ENCODE assay signal across 10 cellular contexts in genomic region chr4:139913398-139913990, GRCh38.
A peak's percentile ranks its signal among the peaks of the same experiment; 100 is the strongest.
DNase-seq lines count a peak whose midpoint lies in the region; ATAC-seq and TF ChIP-seq lines count a peak whose summit lies in the region.
"Had no signal": no experiment of that assay in that cellular context is flagged by ENCODE, and none has a peak within 500 bp of the region (broad histone marks: within the 10 kb centered on the region; RNA-seq: fewer than 3 reads in every experiment).

No MANE protein-coding gene starts in this region.

- H3K4me2 ChIP-seq in IMR-90 (ENCODE audit: low read depth, low read length) (peak overlapping the region; percentile 31), PC-3 (ENCODE audit: low read length) (peak overlapping the region; percentile 57), fibroblast of lung (ENCODE audit: extremely low read depth, insufficient read depth, low read length) (peak overlapping the region; percentile 13)

- H2AK9ac ChIP-seq in IMR-90 (replicated peaks; ENCODE audit: low read depth, low read length, poor library complexity): no peak overlapping the region

- peak; percentile 51 for DNase-seq in IMR-90
- no peak for DNase-seq in PC-3
- DNase-seq in fibroblast of lung (ENCODE audit: low read depth in 2 of 2): peak; percentile 47 to 69
- no peak for DNase-seq in sciatic nerve (ENCODE audit: low spot score)
- DNase-seq in D341Med (ENCODE audit: low spot score): no peak
- DNase-seq: activated CD8-positive, alpha-beta memory T cell treated with anti-CD3 and anti-CD28 coated beads, Interleukin-2, amount 50 U/mL, for 4 hours; DND-41 had no signal

- H3K36me3 ChIP-seq in IMR-90 (ENCODE audit: control insufficient read depth, insufficient read depth, low read length) (no peaks in the 10 kb centered on the region), PC-3 (ENCODE audit: low read depth, low read length) (no peaks in the 10 kb centered on the region), fibroblast of lung (ENCODE audit: control insufficient read depth, insufficient read depth, low read length) (no peaks in the 10 kb centered on the region)

- dilution Hi-C loops in IMR-90 (cut with HindIII; ENCODE audit: low sequenced_read_pairs, unreplicated experiment): no loop called here

- POLR2A ChIA-PET in IMR-90 (lab: Charles Lee; ENCODE audit: unreplicated experiment): no interaction called here
- POLR2A ChIA-PET in PC-3 (lab: Charles Lee; ENCODE audit: unreplicated experiment): no interaction called here

- H2AFZ ChIP-seq in IMR-90 (replicated peaks; ENCODE audit: low read length, poor library complexity) (peak overlapping the region; percentile 5), PC-3 (ENCODE audit: low read length) (no peak overlapping the region), fibroblast of lung (ENCODE audit: low read length) (no peak overlapping the region)

- H3K9me3 ChIP-seq in IMR-90 (ENCODE audit: control insufficient read depth, insufficient read depth, low read length) (no peaks in the 10 kb centered on the region), PC-3 (ENCODE audit: low read length) (no peaks in the 10 kb centered on the region), fibroblast of lung (ENCODE audit: control insufficient read depth, insufficient read depth, low read depth, low read length) (no peaks in the 10 kb centered on the region)

- H3K4me1 ChIP-seq in IMR-90 (ENCODE audit: control insufficient read depth, insufficient read depth, low read length) (peaks cover 12% of the 10 kb centered on the region), PC-3 (ENCODE audit: insufficient read depth, low read length) (peaks cover 20% of the 10 kb centered on the region), fibroblast of lung (ENCODE audit: control insufficient read depth, extremely low read depth, insufficient read depth, low read length) (peaks cover 9% of the 10 kb centered on the region)

- peak overlapping the region; percentile 62 for H3K4ac ChIP-seq in IMR-90 (ENCODE audit: low read depth, low read length)

- H3K27ac ChIP-seq in IMR-90 (ENCODE audit: insufficient read depth, low read length) (peak overlapping the region; percentile 93; the same call in 1 of the 2 replicates), PC-3 (ENCODE audit: low read length) (no peak overlapping the region), fibroblast of lung (ENCODE audit: insufficient read depth, low read length) (no peak overlapping the region)
- H3K27ac ChIP-seq: HL-60 had no signal

- intact Hi-C loops in IMR-90 (cut with micrococcal nuclease) (no loop called here), PC-3 (cut with micrococcal nuclease) (no loop called here), sciatic nerve (cut with DNase I) (no loop called here)

- CTCF ChIA-PET in IMR-90 (lab: Yijun Ruan, JAX): interaction anchor here (0.6 kb wide), 1 partner anchor 324 kb away, joined by 3 read pairs; no protein-coding TSS in a partner anchor
- CTCF ChIA-PET in PC-3 (lab: Charles Lee): interaction anchor here (0.5 kb wide), 1 partner anchor 48 kb away, joined by 8 read pairs; no protein-coding TSS in a partner anchor

- WGBS in IMR-90 (ENCODE audit: extremely low coverage in 2 of 2, insufficient read length in 1 of 2), 2 experiments: 67% methylated on average over 3 of the region's 8 CpGs; no CpG with 5 or more reads in 1 of the 2 experiments

- TF ChIP-seq CTCF in IMR-90 (conservative IDR thresholded peaks at IDR 0.05; ENCODE audit: low read depth, low read length): no peak
- no peak for TF ChIP-seq CTCF in PC-3 (conservative IDR thresholded peaks at IDR 0.05; ENCODE audit: low read depth, low read length)
- TF ChIP-seq CTCF in fibroblast of lung (conservative IDR thresholded peaks at IDR 0.05 in 1 of 2, IDR thresholded peaks at IDR 0.05 in 1 of 2; ENCODE audit: low read depth in 1 of 2, low read length in 2 of 2): no peak

- H3K23ac ChIP-seq in IMR-90 (ENCODE audit: low read depth, low read length): no peak overlapping the region

- peak overlapping the region; percentile 29; the same call in 1 of the 2 replicates for H2AK5ac ChIP-seq in IMR-90 (ENCODE audit: low read depth, low read length)

- peaks cover 6% of the 10 kb centered on the region; the same call in 1 of the 2 replicates for H3K9me1 ChIP-seq in IMR-90 (ENCODE audit: insufficient read depth, low read length)

- H3K9ac ChIP-seq in IMR-90 (ENCODE audit: low read depth, low read length) (peak overlapping the region; percentile 7; the same call in 1 of the 2 replicates), PC-3 (ENCODE audit: low read length) (no peak overlapping the region), fibroblast of lung (ENCODE audit: insufficient read depth, low read length) (no peak overlapping the region)

- peak overlapping the region in 1 of 2 experiments; percentile 64; a peak in 2 of 4 replicates for H4K8ac ChIP-seq in IMR-90 (ENCODE audit: low read depth in 2 of 2, low read length in 2 of 2)

- H2BK5ac ChIP-seq in IMR-90 (ENCODE audit: low read depth, low read length, poor library complexity, severe bottlenecking): peak overlapping the region; percentile 41

- H3K56ac ChIP-seq in IMR-90 (ENCODE audit: extremely low read depth, insufficient read depth, low read length): no peak overlapping the region

- no peak overlapping the region for H4K91ac ChIP-seq in IMR-90 (ENCODE audit: insufficient read depth, low read depth, low read length)

- no peak for TF ChIP-seq RAD21 in IMR-90 (IDR thresholded peaks at IDR 0.05; ENCODE audit: low read length)

- no peaks in the 10 kb centered on the region for H3K9me2 ChIP-seq in PC-3 (replicated peaks; ENCODE audit: low read length)

- peak overlapping the region; percentile 77; the same call in 1 of the 2 replicates for H4K5ac ChIP-seq in IMR-90 (ENCODE audit: low read depth, low read length)

- H3K4me3 ChIP-seq in IMR-90 (ENCODE audit: insufficient read depth, low read depth, low read length): no peak overlapping the region
- H3K4me3 ChIP-seq in PC-3 (ENCODE audit: low read length): no peak overlapping the region
- H3K4me3 ChIP-seq in fibroblast of lung (replicated peaks in 1 of 4; ENCODE audit: control extremely low read depth in 1 of 4, insufficient read depth in 1 of 4, low read depth in 3 of 4, low read length in 4 of 4): peak overlapping the region in 1 of 4 experiments; percentile 30

- H2BK20ac ChIP-seq in IMR-90 (ENCODE audit: low read depth, low read length): peak overlapping the region; percentile 15; the same call in 1 of the 2 replicates

- H4K20me1 ChIP-seq in IMR-90 (ENCODE audit: insufficient read depth, low read length) (no peaks in the 10 kb centered on the region), PC-3 (ENCODE audit: low read length) (no peaks in the 10 kb centered on the region), fibroblast of lung (ENCODE audit: control insufficient read depth, extremely low read depth, insufficient read depth, low read length) (no peaks in the 10 kb centered on the region)

- in situ Hi-C loops in IMR-90 (cut with MboI; ENCODE audit: low sequenced_read_pairs): no loop called here

- H2BK15ac ChIP-seq in IMR-90 (ENCODE audit: low read depth, low read length): no peak overlapping the region; the same call in 2 of the 3 replicates

- TF ChIP-seq POLR2A in IMR-90 (IDR thresholded peaks at IDR 0.05; ENCODE audit: low read depth, low read length): no peak

- peak overlapping the region; percentile 82 for H2BK120ac ChIP-seq in IMR-90 (ENCODE audit: low read depth, low read length)

- no peaks in the 10 kb centered on the region for H3K27me3 ChIP-seq in IMR-90 (ENCODE audit: control insufficient read depth, insufficient read depth, low read length)
- no peaks in the 10 kb centered on the region for H3K27me3 ChIP-seq in PC-3 (ENCODE audit: low read length)
- H3K27me3 ChIP-seq in fibroblast of lung (ENCODE audit: control insufficient read depth, insufficient read depth, low read length): no peaks in the 10 kb centered on the region

- BruUV-seq in IMR-90 (replicated peaks; lab: Mats Ljungman, UMichigan) (no TSS peak), PC-3 (replicated peaks; lab: Mats Ljungman, UMichigan) (no TSS peak)

- no peaks in the 10 kb centered on the region for H3F3A ChIP-seq in PC-3 (ENCODE audit: low read length, unreplicated experiment)

- ATAC-seq in IMR-90 (ENCODE audit: low read depth) (peak; percentile 38), PC-3 (peak; percentile 70), sciatic nerve (peak; percentile 13), GM18861 (IDR thresholded peaks at IDR 0.05; ENCODE audit: unreplicated experiment) (no peak), HG03025 (IDR thresholded peaks at IDR 0.05; ENCODE audit: low FRiP score, unreplicated experiment) (no peak)

- H3K79me2 ChIP-seq in PC-3 (ENCODE audit: low read length) (no peaks in the 10 kb centered on the region), fibroblast of lung (ENCODE audit: control insufficient read depth, insufficient read depth, low read length) (no peaks in the 10 kb centered on the region)

- peak overlapping the region; percentile 27; the same call in 1 of the 2 replicates for H3K14ac ChIP-seq in IMR-90 (replicated peaks; ENCODE audit: low read depth, low read length)

- H3K79me1 ChIP-seq in IMR-90 (ENCODE audit: low read depth in 1 of 2, low read length in 2 of 2): peaks cover 0 to 5% of the 10 kb centered on the region in 2 experiments; a peak in 1 of 4 replicates

- H3K18ac ChIP-seq in IMR-90 (ENCODE audit: low read depth, low read length): peak overlapping the region; percentile 89

TF ChIP-seq in IMR-90, 13 proteins besides CTCF, POLR2A, EP300 and RAD21 (continues in another document):
- TF ChIP-seq CEBPB (IDR thresholded peaks at IDR 0.05; ENCODE audit: low read depth, low read length) (no peak), MXI1 (IDR thresholded peaks at IDR 0.05; ENCODE audit: borderline replicate concordance, low read depth, low read length) (no peak), CHD1 (IDR thresholded peaks at IDR 0.05; ENCODE audit: low read depth, low read length) (no peak), NFE2L2 (IDR thresholded peaks at IDR 0.05; ENCODE audit: low read depth, low read length) (no peak)
- TF ChIP-seq, protein P1, sequence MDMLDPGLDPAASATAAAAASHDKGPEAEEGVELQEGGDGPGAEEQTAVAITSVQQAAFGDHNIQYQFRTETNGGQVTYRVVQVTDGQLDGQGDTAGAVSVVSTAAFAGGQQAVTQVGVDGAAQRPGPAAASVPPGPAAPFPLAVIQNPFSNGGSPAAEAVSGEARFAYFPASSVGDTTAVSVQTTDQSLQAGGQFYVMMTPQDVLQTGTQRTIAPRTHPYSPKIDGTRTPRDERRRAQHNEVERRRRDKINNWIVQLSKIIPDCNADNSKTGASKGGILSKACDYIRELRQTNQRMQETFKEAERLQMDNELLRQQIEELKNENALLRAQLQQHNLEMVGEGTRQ (IDR thresholded peaks at IDR 0.05; ENCODE audit: low read depth, low read length): no peak
- TF ChIP-seq, protein P2, sequence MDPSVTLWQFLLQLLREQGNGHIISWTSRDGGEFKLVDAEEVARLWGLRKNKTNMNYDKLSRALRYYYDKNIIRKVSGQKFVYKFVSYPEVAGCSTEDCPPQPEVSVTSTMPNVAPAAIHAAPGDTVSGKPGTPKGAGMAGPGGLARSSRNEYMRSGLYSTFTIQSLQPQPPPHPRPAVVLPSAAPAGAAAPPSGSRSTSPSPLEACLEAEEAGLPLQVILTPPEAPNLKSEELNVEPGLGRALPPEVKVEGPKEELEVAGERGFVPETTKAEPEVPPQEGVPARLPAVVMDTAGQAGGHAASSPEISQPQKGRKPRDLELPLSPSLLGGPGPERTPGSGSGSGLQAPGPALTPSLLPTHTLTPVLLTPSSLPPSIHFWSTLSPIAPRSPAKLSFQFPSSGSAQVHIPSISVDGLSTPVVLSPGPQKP (IDR thresholded peaks at IDR 0.05; ENCODE audit: borderline replicate concordance, low read depth, low read length): no peak

Comparison
In these comparisons a context has a peak if more than half of its experiments do, and no peak if none do; other contexts are left out.
1. ATAC-seq: peak in IMR-90 (single experiment), PC-3 (single experiment) and sciatic nerve (single experiment); none in GM18861 (single experiment) and HG03025 (single experiment).
2. DNase-seq: peak in IMR-90 (single experiment) and fibroblast of lung (2 of 2); none in PC-3 (single experiment), sciatic nerve (single experiment) and D341Med (single experiment).
3. Peak in every context shown above with its lines, with median percentiles within 50 percentile points of each other: H3K4me2 ChIP-seq.